Comparison of ENCODE assay signal across 26 cellular contexts in the genomic region with DNA sequence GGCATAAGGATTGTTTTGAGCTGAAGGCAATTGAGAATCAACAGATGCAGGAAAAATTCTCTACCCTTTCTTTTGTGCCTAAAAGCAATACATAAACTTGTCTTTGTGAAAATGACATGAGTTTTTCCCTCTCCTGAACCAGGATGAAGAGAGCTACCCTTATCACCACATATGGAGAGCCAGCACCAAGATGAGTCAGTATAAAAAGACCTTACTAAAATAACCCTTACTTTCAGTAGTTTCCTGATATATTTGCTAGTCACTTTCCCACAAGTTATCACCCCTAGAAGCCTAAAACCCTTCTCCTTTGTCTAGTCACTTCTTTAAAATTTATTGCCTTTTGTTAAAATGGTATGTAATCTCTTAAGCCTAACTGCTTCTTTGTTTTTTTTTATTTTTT.
DNase-seq lines count a peak whose midpoint lies in the region; ATAC-seq, FAIRE-seq and TF ChIP-seq lines count a peak whose summit lies in the region.
"Had no signal": no experiment of that assay in that cellular context is flagged by ENCODE, and none has a peak within 500 bp of the region (broad histone marks: within the 10 kb centered on the region; RNA-seq: fewer than 3 reads in every experiment).

No MANE protein-coding gene starts in this region.

- peaks cover 6% of the 10 kb centered on the region for H3K36me3 ChIP-seq in K562 (ENCODE audit: control insufficient read depth, insufficient read depth, low read length)
- H3K36me3 ChIP-seq: BE2C, BLaER1 had no signal

- H3K27me3 ChIP-seq in K562 (ENCODE audit: control insufficient read depth in 2 of 2, insufficient read depth in 2 of 2, low read length in 2 of 2) = no peaks in the 10 kb centered on the region
- H3K27me3 ChIP-seq: BLaER1 had no signal

- H3K27ac ChIP-seq in K562 (ENCODE audit: extremely low read depth, low read depth, low read length) = peak overlapping the region; percentile 67
- H3K27ac ChIP-seq: BLaER1 had no signal

- CTCF ChIA-PET in K562 (lab: Yijun Ruan, JAX; ENCODE audit: low intra/inter-chr PET ratio) = no interaction called here

- peak; percentile 58 for FAIRE-seq in K562 (lab: Jason Lieb, UNC)
- FAIRE-seq: A204.1, GM12878, GM12892, GM18507 had no signal

- BruUV-seq in K562 (replicated peaks; lab: Mats Ljungman, UMichigan) = no TSS peak

- H3K9me3 ChIP-seq in K562 (replicated peaks; ENCODE audit: control insufficient read depth, insufficient read depth, low read depth, low read length) = peaks cover 28% of the 10 kb centered on the region
- H3K9me3 ChIP-seq: BE2C had no signal

- peaks cover 10% of the 10 kb centered on the region; the same call in 1 of the 3 replicates for H3K79me2 ChIP-seq in K562 (ENCODE audit: control insufficient read depth, insufficient read depth, low read length)

- intact Hi-C loops in K562 (cut with micrococcal nuclease) = no loop called here

- H3K4me3 ChIP-seq in K562 (no peak overlapping the region), fibroblast of the aortic adventitia (ENCODE audit: low read depth, low read length) (no peak overlapping the region)
- H3K4me3 ChIP-seq: BLaER1, GM12878 had no signal

- no peaks in the 10 kb centered on the region for H4K20me1 ChIP-seq in K562 (replicated peaks; ENCODE audit: control insufficient read depth, insufficient read depth, low read length)
- H4K20me1 ChIP-seq: BLaER1 had no signal

- TF ChIP-seq RAD21 in K562 (CRISPR knock-in tag; conservative IDR thresholded peaks at IDR 0.05 in 1 of 2, IDR thresholded peaks at IDR 0.05 in 1 of 2) = no peak

- TF ChIP-seq POLR2A in K562 (conservative IDR thresholded peaks at IDR 0.05) = no peak

- H3K4me1 ChIP-seq in K562 (replicated peaks in 1 of 2; ENCODE audit: control insufficient read depth in 2 of 2, insufficient read depth in 2 of 2, low read length in 2 of 2) = peaks cover 0 to 32% of the 10 kb centered on the region in 2 experiments; a peak in 3 of 5 replicates
- H3K4me1 ChIP-seq: BE2C had no signal

- H3K9ac ChIP-seq in K562 (ENCODE audit: insufficient read depth in 1 of 2, low read depth in 2 of 2, low read length in 2 of 2) = peak overlapping the region in 1 of 2 experiments; percentile 30; a peak in 1 of 4 replicates
- H3K9ac ChIP-seq: BLaER1 had no signal

- POLR2A ChIA-PET in K562 (lab: Yijun Ruan, JAX) = interaction anchor here (1.3 kb wide), 1 partner anchor 9 kb away, joined by 5 read pairs; no protein-coding TSS in a partner anchor

- no peaks in the 10 kb centered on the region for H3K9me1 ChIP-seq in K562 (ENCODE audit: control insufficient read depth, insufficient read depth, low read length)

- no peak; the same call in 1 of the 2 replicates for TF ChIP-seq EP300 in K562 (IDR thresholded peaks at IDR 0.05; ENCODE audit: low read length)

- TF ChIP-seq CTCF in K562 (IDR thresholded peaks at IDR 0.05 in 2 of 3, conservative IDR thresholded peaks at IDR 0.05 in 1 of 3; ENCODE audit: insufficient read depth in 2 of 3, low read depth in 1 of 3, low read length in 3 of 3) = no peak
- TF ChIP-seq CTCF in fibroblast of the aortic adventitia (IDR thresholded peaks at IDR 0.05; ENCODE audit: insufficient read depth, low read length) = no peak

- DNase-seq in MV-4-11 (lab: John Stamatoyannopoulos, UW) (peak; percentile 52), K562 (ENCODE audit: extremely low read depth in 1 of 4, low spot score in 3 of 4) (peak in 2 of 4 experiments; percentile 26 to 49), fibroblast of the aortic adventitia (ENCODE audit: low read depth) (peak; percentile 53), medulla oblongata (ENCODE audit: extremely low spot score) (no peak), putamen (ENCODE audit: low spot score) (no peak)
- DNase-seq: 8988T; ACHN; BE2C; C1 segment of cervical spinal cord; CD4-positive, alpha-beta memory T cell; CD4-positive, CD25-positive, alpha-beta regulatory T cell; CD8-positive, alpha-beta memory T cell; COR-L47; DMS 273 treated with DMSO at 0.1 percent for 48 hours; DMS153; DMS53; DMS79; DND-41; EL; GDM1 had no signal

- ATAC-seq in K562 (peak; percentile 34; the same call in 2 of the 3 replicates), GM21390 (IDR thresholded peaks at IDR 0.05; ENCODE audit: unreplicated experiment) (no peak)
- ATAC-seq: GM12878 had no signal

- in situ Hi-C loops in K562 (cut with MboI) = no loop called here

- no peak overlapping the region for H2AFZ ChIP-seq in K562 (ENCODE audit: low read depth, low read length)

- no peak overlapping the region for H3K4me2 ChIP-seq in K562 (ENCODE audit: insufficient read depth, low read length)
- H3K4me2 ChIP-seq: BLaER1 had no signal

TF ChIP-seq in K562, 482 proteins besides CTCF, POLR2A, EP300 and RAD21 (continues in another document):
- TF ChIP-seq ZNF778 (CRISPR knock-in tag; IDR thresholded peaks at IDR 0.05) = no peak
- TF ChIP-seq SFPQ (IDR thresholded peaks at IDR 0.05; ENCODE audit: low read depth, low read length) = no peak
- no peak for TF ChIP-seq GTF2A2 (tag; IDR thresholded peaks at IDR 0.05)
- no peak for TF ChIP-seq ZNF717 (CRISPR knock-in tag; IDR thresholded peaks at IDR 0.05)
- TF ChIP-seq TCFL5 (CRISPR knock-in tag; conservative IDR thresholded peaks at IDR 0.05) = no peak
- peak; percentile 85 for TF ChIP-seq HMBOX1 (IDR thresholded peaks at IDR 0.05)
- TF ChIP-seq, protein P1, sequence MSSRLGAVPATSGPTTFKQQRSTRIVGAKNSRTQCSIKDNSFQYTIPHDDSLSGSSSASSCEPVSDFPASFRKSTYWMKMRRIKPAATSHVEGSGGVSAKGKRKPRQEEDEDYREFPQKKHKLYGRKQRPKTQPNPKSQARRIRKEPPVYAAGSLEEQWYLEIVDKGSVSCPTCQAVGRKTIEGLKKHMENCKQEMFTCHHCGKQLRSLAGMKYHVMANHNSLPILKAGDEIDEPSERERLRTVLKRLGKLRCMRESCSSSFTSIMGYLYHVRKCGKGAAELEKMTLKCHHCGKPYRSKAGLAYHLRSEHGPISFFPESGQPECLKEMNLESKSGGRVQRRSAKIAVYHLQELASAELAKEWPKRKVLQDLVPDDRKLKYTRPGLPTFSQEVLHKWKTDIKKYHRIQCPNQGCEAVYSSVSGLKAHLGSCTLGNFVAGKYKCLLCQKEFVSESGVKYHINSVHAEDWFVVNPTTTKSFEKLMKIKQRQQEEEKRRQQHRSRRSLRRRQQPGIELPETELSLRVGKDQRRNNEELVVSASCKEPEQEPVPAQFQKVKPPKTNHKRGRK (tag; IDR thresholded peaks at IDR 0.05) = no peak
- 0 out of 2 replicates have a peak, but pooled peaks have one; percentile 37 for TF ChIP-seq DPF2 (IDR thresholded peaks at IDR 0.05)
- no peak for TF ChIP-seq MYNN (IDR thresholded peaks at IDR 0.05)
- no peak for TF ChIP-seq MYNN (CRISPR knock-in tag; IDR thresholded peaks at IDR 0.05)
- TF ChIP-seq, protein P2, sequence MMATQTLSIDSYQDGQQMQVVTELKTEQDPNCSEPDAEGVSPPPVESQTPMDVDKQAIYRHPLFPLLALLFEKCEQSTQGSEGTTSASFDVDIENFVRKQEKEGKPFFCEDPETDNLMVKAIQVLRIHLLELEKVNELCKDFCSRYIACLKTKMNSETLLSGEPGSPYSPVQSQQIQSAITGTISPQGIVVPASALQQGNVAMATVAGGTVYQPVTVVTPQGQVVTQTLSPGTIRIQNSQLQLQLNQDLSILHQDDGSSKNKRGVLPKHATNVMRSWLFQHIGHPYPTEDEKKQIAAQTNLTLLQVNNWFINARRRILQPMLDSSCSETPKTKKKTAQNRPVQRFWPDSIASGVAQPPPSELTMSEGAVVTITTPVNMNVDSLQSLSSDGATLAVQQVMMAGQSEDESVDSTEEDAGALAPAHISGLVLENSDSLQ (IDR thresholded peaks at IDR 0.05) = no peak
- no peak for TF ChIP-seq HDGF (IDR thresholded peaks at IDR 0.05)
- peak; percentile 32; the same call in 1 of the 2 replicates for TF ChIP-seq ARID1B (IDR thresholded peaks at IDR 0.05)
- peak; percentile 50; the same call in 1 of the 2 replicates for TF ChIP-seq ZNF316 (IDR thresholded peaks at IDR 0.05)
- no peak for TF ChIP-seq E2F1 (CRISPR knock-in tag; IDR thresholded peaks at IDR 0.05)
- TF ChIP-seq OTX1 (CRISPR knock-in tag; IDR thresholded peaks at IDR 0.05) = no peak
- TF ChIP-seq CBFA2T3 (IDR thresholded peaks at IDR 0.05) = peak; percentile 16; the same call in 1 of the 2 replicates

Comparison
In these comparisons a context has a peak if more than half of its experiments do, and no peak if none do; other contexts are left out.
1. DNase-seq: peak in MV-4-11 (single experiment) and fibroblast of the aortic adventitia (single experiment); none in medulla oblongata (single experiment) and putamen (single experiment).